In genomic region chrX:17397074-17397473, GRCh38 we compare ENCODE assay signal across 23 cellular contexts. TPM values are rescaled to one million over a fixed set of nuclear protein-coding genes. Genes with fewer than 3 reads are reported as not detected.
A peak's percentile ranks its signal among the peaks of the same experiment; 100 is the strongest.
DNase-seq lines count a peak whose midpoint lies in the region; FAIRE-seq and TF ChIP-seq lines count a peak whose summit lies in the region.
"Had no signal": no experiment of that assay in that cellular context is flagged by ENCODE, and none has a peak within 500 bp of the region (broad histone marks: within the 10 kb centered on the region; RNA-seq: fewer than 3 reads in every experiment).

No MANE protein-coding gene starts in this region.

- H3K9me3 ChIP-seq in astrocyte (ENCODE audit: insufficient read depth, low read depth, low read length): no peaks in the 10 kb centered on the region
- peaks cover 0 to 4% (median 0%) of the 10 kb centered on the region in 3 donors for H3K9me3 ChIP-seq in adrenal gland (replicated peaks in 1 of 3)
- H3K9me3 ChIP-seq: MG63, thyroid gland had no signal

- intact Hi-C loops in Calu3 (cut with micrococcal nuclease; ENCODE audit: unreplicated experiment): no loop called here
- intact Hi-C loops in adrenal gland (cut with DNase I): no loop called here

- H3K4me3 Mint-ChIP-seq in Calu3 (ENCODE audit: low read depth, unreplicated experiment) (no peak overlapping the region), astrocyte (ENCODE audit: unreplicated experiment) (peak overlapping the region; percentile 61)
- H3K4me3 Mint-ChIP-seq: activated naive CD8-positive, alpha-beta T cell treated with anti-CD3 and anti-CD28 coated beads, Interleukin-2, amount 10 ng/mL, durations not matched to agents 7 days and 5 days; activated T-helper 17 cell treated with anti-CD3 and anti-CD28 coated beads, Interleukin-2, amount 50 U/mL, for 72 hours; CD8-positive, alpha-beta T cell had no signal

- CTCF ChIA-PET in Calu3 (lab: Charles Lee): interaction anchor here (0.9 kb wide), 2 partner anchors 8 to 15 kb away, joined by 3 to 4 read pairs; no protein-coding TSS in a partner anchor

- H3K36me3 ChIP-seq in astrocyte (ENCODE audit: insufficient read depth, low read length) (no peaks in the 10 kb centered on the region), kidney epithelial cell (ENCODE audit: control insufficient read depth, insufficient read depth, low read length) (no peaks in the 10 kb centered on the region), adrenal gland (replicated peaks in 1 of 2) (no peaks in the 10 kb centered on the region)
- H3K36me3 ChIP-seq: MG63, thyroid gland had no signal

- TF ChIP-seq POLR2A in adrenal gland (IDR thresholded peaks at IDR 0.05): no peak

- H2AFZ ChIP-seq in astrocyte (ENCODE audit: low read depth, low read length): no peak overlapping the region

- H3K27me3 ChIP-seq in astrocyte (ENCODE audit: insufficient read depth, low read length): no peaks in the 10 kb centered on the region
- H3K27me3 ChIP-seq in kidney epithelial cell (ENCODE audit: control insufficient read depth, insufficient read depth, low read length): no peaks in the 10 kb centered on the region
- H3K27me3 ChIP-seq in adrenal gland: no peaks in the 10 kb centered on the region
- H3K27me3 ChIP-seq: MG63, thyroid gland had no signal

- TF ChIP-seq CTCF in Calu3 (IDR thresholded peaks at IDR 0.05; ENCODE audit: unreplicated experiment) (no peak), astrocyte (IDR thresholded peaks at IDR 0.05; ENCODE audit: insufficient read depth, low read depth, low read length) (no peak), kidney epithelial cell (IDR thresholded peaks at IDR 0.05; ENCODE audit: insufficient read depth, low read length, poor library complexity, severe bottlenecking) (no peak), adrenal gland (IDR thresholded peaks at IDR 0.05) (no peak)

- H3K4me1 Mint-ChIP-seq in Calu3 (ENCODE audit: low read depth, unreplicated experiment): peaks cover 11% of the 10 kb centered on the region
- H3K4me1 Mint-ChIP-seq in astrocyte (ENCODE audit: low read depth, unreplicated experiment): peaks cover 3% of the 10 kb centered on the region
- H3K4me1 Mint-ChIP-seq: activated naive CD8-positive, alpha-beta T cell treated with anti-CD3 and anti-CD28 coated beads, Interleukin-2, amount 10 ng/mL, durations not matched to agents 7 days and 5 days; activated T-helper 17 cell treated with anti-CD3 and anti-CD28 coated beads, Interleukin-2, amount 50 U/mL, for 72 hours had no signal

- H3K27ac Mint-ChIP-seq in Calu3 (ENCODE audit: unreplicated experiment) (peak overlapping the region; percentile 73), astrocyte (ENCODE audit: unreplicated experiment) (peak overlapping the region; percentile 92)
- H3K27ac Mint-ChIP-seq: activated naive CD8-positive, alpha-beta T cell treated with anti-CD3 and anti-CD28 coated beads, Interleukin-2, amount 10 ng/mL, durations not matched to agents 7 days and 5 days; activated T-helper 17 cell treated with anti-CD3 and anti-CD28 coated beads, Interleukin-2, amount 50 U/mL, for 72 hours; CD8-positive, alpha-beta T cell had no signal

- H4K20me1 ChIP-seq in astrocyte (ENCODE audit: insufficient read depth, low read length): no peaks in the 10 kb centered on the region

- H3K79me2 ChIP-seq in astrocyte (ENCODE audit: insufficient read depth, low read length): peaks cover 67% of the 10 kb centered on the region

- H3K27me3 Mint-ChIP-seq in Calu3 (ENCODE audit: unreplicated experiment): no peaks in the 10 kb centered on the region
- H3K27me3 Mint-ChIP-seq in astrocyte (ENCODE audit: low read depth, unreplicated experiment): no peaks in the 10 kb centered on the region

- no peak overlapping the region for H3K4me3 ChIP-seq in astrocyte (ENCODE audit: insufficient read depth, low read depth, low read length)
- H3K4me3 ChIP-seq in kidney epithelial cell (ENCODE audit: low read depth, low read length): no peak overlapping the region
- H3K4me3 ChIP-seq in adrenal gland: no peak overlapping the region
- H3K4me3 ChIP-seq: MG63, thyroid gland had no signal

- H3K27ac ChIP-seq in astrocyte (ENCODE audit: low read depth, low read length): peak overlapping the region; percentile 17
- H3K27ac ChIP-seq in adrenal gland: no peak overlapping the region
- H3K27ac ChIP-seq: thyroid gland, VCaP had no signal

- WGBS in adrenal gland, 4 donors: 74 to 97% (median 79%) methylated on average over 2 of the region's 2 CpGs

- no peak overlapping the region for H3K9ac ChIP-seq in astrocyte (ENCODE audit: low read length)

- DNase-seq in Calu3 (no peak), LHCN-M2 (ENCODE audit: low read depth) (peak; percentile 11), astrocyte (ENCODE audit: low read depth) (peak; percentile 57), kidney epithelial cell (ENCODE audit: low read depth) (peak; percentile 57), epidermal melanocyte (ENCODE audit: insufficient read length, low spot score) (no peak), adrenal gland (no peak), NCI-H2171 treated with DMSO at 0.1 percent for 48 hours (lab: John Stamatoyannopoulos, UW) (no peak)
- no peak for DNase-seq in activated CD4-positive, CD25-positive, alpha-beta regulatory T cell (lab: John Stamatoyannopoulos, UW)
- DNase-seq: activated CD4-positive, alpha-beta T cell treated with anti-CD3 and anti-CD28 coated beads, Interleukin-2, amount 50 U/mL, for 1 hour; activated naive CD8-positive, alpha-beta T cell treated with anti-CD3 and anti-CD28 coated beads, Interleukin-2, amount 10 ng/mL, durations not matched to agents 7 days and 5 days; caudate nucleus; CD8-positive, alpha-beta T cell; DND-41; glutamatergic neuron; MG63; NCI-H1417 treated with DMSO at 0.1 percent for 48 hours; NCI-H526 treated with DMSO at 0.1 percent for 48 hours; posterior cingulate gyrus; SHP77; stimulated activated naive CD4-positive, alpha-beta T cell; thyroid gland had no signal

- H3K4me1 ChIP-seq in astrocyte (ENCODE audit: insufficient read depth, low read length) (no peaks in the 10 kb centered on the region), adrenal gland (replicated peaks in 1 of 2) (no peaks in the 10 kb centered on the region)
- H3K4me1 ChIP-seq: thyroid gland had no signal

- peak; percentile 99 for FAIRE-seq in astrocyte (lab: Jason Lieb, UNC)

- peak overlapping the region; percentile 45 for H3K4me2 ChIP-seq in astrocyte (ENCODE audit: low read length)

- H3K36me3 Mint-ChIP-seq in Calu3 (ENCODE audit: insufficient read depth, unreplicated experiment) (peaks cover 8% of the 10 kb centered on the region), astrocyte (ENCODE audit: low read depth, unreplicated experiment) (no peaks in the 10 kb centered on the region)
- H3K36me3 Mint-ChIP-seq: activated naive CD8-positive, alpha-beta T cell treated with anti-CD3 and anti-CD28 coated beads, Interleukin-2, amount 10 ng/mL, durations not matched to agents 7 days and 5 days; CD8-positive, alpha-beta T cell had no signal

- no TSS peak for BruUV-seq in Calu3 (replicated peaks; lab: Mats Ljungman, UMichigan)

- H3K9me3 Mint-ChIP-seq in Calu3 (ENCODE audit: low read depth, unreplicated experiment): no peaks in the 10 kb centered on the region
- no peaks in the 10 kb centered on the region for H3K9me3 Mint-ChIP-seq in astrocyte (ENCODE audit: unreplicated experiment)
- H3K9me3 Mint-ChIP-seq: activated naive CD8-positive, alpha-beta T cell treated with anti-CD3 and anti-CD28 coated beads, Interleukin-2, amount 10 ng/mL, durations not matched to agents 7 days and 5 days; activated T-helper 17 cell treated with anti-CD3 and anti-CD28 coated beads, Interleukin-2, amount 50 U/mL, for 72 hours; CD8-positive, alpha-beta T cell had no signal

RNA-seq across cellular contexts. Expression of gene NHS, which starts 22.1 kb away (rescaled TPM):
- total RNA-seq in Calu3 (2022) (14.7 and 19.5 TPM in 2 replicates), LHCN-M2 (2014; rRNA removed) (0.23 and 0.38 TPM in 2 replicates), astrocyte (6.6 and 8.1 TPM in 2 replicates), kidney epithelial cell (8.6 and 9.8 TPM in 2 replicates), adrenal gland (10 to 100 TPM in 1 of 8 donors, 1 to 10 TPM in 7; 4.5 to 12.5 (median 6.8) TPM)
- 0.10 TPM for polyA plus RNA-seq in LHCN-M2 (2012)
- 10 to 100 TPM in 1 of 3 donors, 1 to 10 TPM in 2; 4.4 to 10.2 (median 7.8) TPM for polyA plus RNA-seq in adrenal gland

Comparison
In these comparisons a context has a peak if more than half of its experiments do, and no peak if none do; other contexts are left out.
1. DNase-seq: peak in LHCN-M2 (single experiment), astrocyte (single experiment) and kidney epithelial cell (single experiment); none in Calu3 (single experiment), activated CD4-positive, CD25-positive, alpha-beta regulatory T cell (0 of 4), epidermal melanocyte (single experiment), adrenal gland (0 of 7) and NCI-H2171 treated with DMSO at 0.1 percent for 48 hours (single experiment).